Comparison of ENCODE assay signal across 11 cellular contexts in the genomic region with DNA sequence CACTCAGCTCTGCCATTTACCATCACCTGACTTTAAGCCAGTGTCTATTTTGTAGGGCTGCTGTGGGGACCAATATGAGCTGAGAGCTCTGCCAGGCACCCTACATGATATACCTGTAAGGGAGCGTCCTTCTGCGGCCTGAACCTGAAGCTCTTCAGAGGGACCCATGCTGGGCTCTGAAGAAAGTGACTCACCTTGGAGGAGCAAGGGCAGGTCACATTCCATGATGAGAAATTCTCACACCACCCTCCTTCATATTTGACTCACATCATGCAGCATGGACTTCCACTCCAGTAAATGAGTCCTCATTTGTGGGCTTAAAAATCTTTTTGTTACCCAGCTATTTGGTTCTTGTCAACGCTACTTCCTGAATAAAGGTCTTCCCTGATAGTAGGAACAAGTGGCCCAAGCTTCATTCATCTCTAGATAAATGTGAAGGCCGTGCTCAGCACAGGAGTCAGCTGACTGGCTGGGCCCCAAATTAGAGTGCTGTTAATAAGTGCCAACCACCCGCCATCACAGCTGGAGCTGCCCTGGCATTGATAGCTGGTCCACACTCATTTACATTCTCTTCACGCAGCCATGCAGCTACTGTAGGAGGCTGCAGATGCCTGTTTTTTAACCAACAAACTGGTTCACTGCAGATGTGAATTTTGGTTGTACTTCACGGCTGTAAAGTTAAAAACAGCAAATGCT.
DNase-seq lines count a peak whose midpoint lies in the region; ATAC-seq and TF ChIP-seq lines count a peak whose summit lies in the region.
"Had no signal": no experiment of that assay in that cellular context is flagged by ENCODE, and none has a peak within 500 bp of the region (broad histone marks: within the 10 kb centered on the region; RNA-seq: fewer than 3 reads in every experiment).

No MANE protein-coding gene starts in this region.

- no peak for TF ChIP-seq CTCF in OCI-LY1 (IDR thresholded peaks at IDR 0.05; ENCODE audit: low read length)
- TF ChIP-seq CTCF in gastroesophageal sphincter (IDR thresholded peaks at IDR 0.05), result no peak
- no peak for TF ChIP-seq CTCF in osteocyte (IDR thresholded peaks at IDR 0.05)
- no peak for TF ChIP-seq CTCF in GM20000 (IDR thresholded peaks at IDR 0.05; ENCODE audit: extremely low read depth, missing control alignments)

- H3K4me1 Mint-ChIP-seq in osteocyte (ENCODE audit: unreplicated experiment), result peaks cover 48% of the 10 kb centered on the region

- H3K36me3 ChIP-seq in OCI-LY1 (ENCODE audit: insufficient read depth, low read length), result peaks cover 33% of the 10 kb centered on the region
- peaks cover 0 to 51% of the 10 kb centered on the region in 2 donors for H3K36me3 ChIP-seq in gastroesophageal sphincter

- no peak overlapping the region for H3K4me3 ChIP-seq in OCI-LY1 (ENCODE audit: low read depth, low read length, poor library complexity, severe bottlenecking)
- no peak overlapping the region for H3K4me3 ChIP-seq in gastroesophageal sphincter

- H3K27ac Mint-ChIP-seq in osteocyte (ENCODE audit: unreplicated experiment), result peak overlapping the region; percentile 31
- H3K27ac Mint-ChIP-seq: activated CD8-positive, alpha-beta memory T cell treated with anti-CD3 and anti-CD28 coated beads, Interleukin-2, amount 10 ng/mL, durations not matched to agents 7 days and 5 days; natural killer cell treated with Interleukin-12 subunit alpha and Interleukin-12 subunit beta and Interleukin-15 and Interleukin-18, amount 100 ng/mL, for 72 hours had no signal

- H3K9me3 Mint-ChIP-seq in osteocyte (ENCODE audit: unreplicated experiment), result no peaks in the 10 kb centered on the region
- H3K9me3 Mint-ChIP-seq: natural killer cell treated with Interleukin-12 subunit alpha and Interleukin-12 subunit beta and Interleukin-15 and Interleukin-18, amount 100 ng/mL, for 72 hours had no signal

- H3K9me3 ChIP-seq in OCI-LY1 (ENCODE audit: low read length) (no peaks in the 10 kb centered on the region), gastroesophageal sphincter (no peaks in the 10 kb centered on the region)

- DNase-seq in osteocyte (ENCODE audit: extremely low spot score, unreplicated experiment), result no peak
- no peak for DNase-seq in GM20000 (ENCODE audit: low spot score)
- DNase-seq: activated CD8-positive, alpha-beta memory T cell treated with anti-CD3 and anti-CD28 coated beads, Interleukin-2, amount 10 ng/mL, durations not matched to agents 7 days and 5 days had no signal

- H3K4me3 Mint-ChIP-seq in osteocyte (ENCODE audit: unreplicated experiment), result no peak overlapping the region
- H3K4me3 Mint-ChIP-seq: activated CD8-positive, alpha-beta memory T cell treated with anti-CD3 and anti-CD28 coated beads, Interleukin-2, amount 10 ng/mL, durations not matched to agents 7 days and 5 days; natural killer cell treated with Interleukin-12 subunit alpha and Interleukin-12 subunit beta and Interleukin-15 and Interleukin-18, amount 100 ng/mL, for 72 hours had no signal

- no peaks in the 10 kb centered on the region for H4K20me1 ChIP-seq in OCI-LY1 (ENCODE audit: insufficient read depth, low read length)

- H3K79me2 ChIP-seq in OCI-LY1 (ENCODE audit: insufficient read depth, low read length), result no peaks in the 10 kb centered on the region

- H3F3A ChIP-seq in OCI-LY1 (ENCODE audit: insufficient read depth, low read length), result no peaks in the 10 kb centered on the region; the same call in 1 of the 2 replicates

- peaks cover 20% of the 10 kb centered on the region for H3K36me3 Mint-ChIP-seq in osteocyte (ENCODE audit: unreplicated experiment)

- no peak overlapping the region; the same call in 1 of the 2 replicates for H3K9ac ChIP-seq in OCI-LY1 (ENCODE audit: low read length)

- no peaks in the 10 kb centered on the region for H3K9me2 ChIP-seq in OCI-LY1 (ENCODE audit: low read depth, low read length)

- H3K4me1 ChIP-seq in OCI-LY1 (ENCODE audit: insufficient read depth, low read length, severe bottlenecking) (peaks cover 63% of the 10 kb centered on the region), gastroesophageal sphincter (peaks cover 26 to 67% (median 28%) of the 10 kb centered on the region in 3 donors)

- ATAC-seq in GM18861 (IDR thresholded peaks at IDR 0.05; ENCODE audit: unreplicated experiment) (peak; percentile 33), gastroesophageal sphincter (peak; percentile 1), SK-N-SH treated with all-trans-retinoic acid at 6 μM for 48 hours (no peak), GM19351 (IDR thresholded peaks at IDR 0.05; ENCODE audit: unreplicated experiment) (no peak), GM21381 (IDR thresholded peaks at IDR 0.05; ENCODE audit: unreplicated experiment) (no peak)
- ATAC-seq: activated CD8-positive, alpha-beta memory T cell treated with anti-CD3 and anti-CD28 coated beads, Interleukin-2, amount 10 ng/mL, durations not matched to agents 7 days and 5 days; HepG2; natural killer cell treated with Interleukin-12 subunit alpha and Interleukin-12 subunit beta and Interleukin-15 and Interleukin-18, amount 100 ng/mL, for 72 hours had no signal

- TF ChIP-seq EP300 in gastroesophageal sphincter (IDR thresholded peaks at IDR 0.05), result no peak

- H3K27ac ChIP-seq in OCI-LY1 (ENCODE audit: low read depth, low read length, poor library complexity, severe bottlenecking) (peak overlapping the region; percentile 77), gastroesophageal sphincter (peak overlapping the region; percentile 93 to 100 (median 96))

- H2AFZ ChIP-seq in OCI-LY1 (ENCODE audit: low read length), result no peak overlapping the region

- TF ChIP-seq POLR2A in gastroesophageal sphincter (IDR thresholded peaks at IDR 0.05), result no peak

- 27 to 42% methylated on average over 4 of the region's 7 CpGs for WGBS in gastroesophageal sphincter (ENCODE audit: low coverage in 1 of 2), 2 donors

- no peaks in the 10 kb centered on the region for H3K27me3 Mint-ChIP-seq in osteocyte (ENCODE audit: unreplicated experiment)
- H3K27me3 Mint-ChIP-seq: natural killer cell treated with Interleukin-12 subunit alpha and Interleukin-12 subunit beta and Interleukin-15 and Interleukin-18, amount 100 ng/mL, for 72 hours had no signal

- no peaks in the 10 kb centered on the region for H3K27me3 ChIP-seq in OCI-LY1 (ENCODE audit: insufficient read depth, low read length)
- no peaks in the 10 kb centered on the region for H3K27me3 ChIP-seq in gastroesophageal sphincter

- H3K4me2 ChIP-seq in OCI-LY1 (ENCODE audit: low read length), result peak overlapping the region; percentile 37; the same call in 1 of the 2 replicates

TF ChIP-seq in SK-N-SH treated with all-trans-retinoic acid at 6 μM for 48 hours, 23 proteins besides CTCF, POLR2A, EP300 and RAD21:
- TF ChIP-seq ZFP30 (CRISPR knock-in tag; IDR thresholded peaks at IDR 0.05) (no peak), ISL1 (CRISPR knock-in tag; IDR thresholded peaks at IDR 0.05) (no peak), OSR1 (CRISPR knock-in tag; IDR thresholded peaks at IDR 0.05) (no peak), CSDC2 (CRISPR knock-in tag; IDR thresholded peaks at IDR 0.05) (no peak), ZC3H10 (CRISPR knock-in tag; IDR thresholded peaks at IDR 0.05) (no peak), ARNTL (CRISPR knock-in tag; IDR thresholded peaks at IDR 0.05; ENCODE audit: borderline replicate concordance, low read depth) (no peak), ZFP3 (CRISPR knock-in tag; IDR thresholded peaks at IDR 0.05) (no peak), TCF4 (CRISPR knock-in tag; IDR thresholded peaks at IDR 0.05; ENCODE audit: borderline replicate concordance) (no peak)
- TF ChIP-seq, protein P1, sequence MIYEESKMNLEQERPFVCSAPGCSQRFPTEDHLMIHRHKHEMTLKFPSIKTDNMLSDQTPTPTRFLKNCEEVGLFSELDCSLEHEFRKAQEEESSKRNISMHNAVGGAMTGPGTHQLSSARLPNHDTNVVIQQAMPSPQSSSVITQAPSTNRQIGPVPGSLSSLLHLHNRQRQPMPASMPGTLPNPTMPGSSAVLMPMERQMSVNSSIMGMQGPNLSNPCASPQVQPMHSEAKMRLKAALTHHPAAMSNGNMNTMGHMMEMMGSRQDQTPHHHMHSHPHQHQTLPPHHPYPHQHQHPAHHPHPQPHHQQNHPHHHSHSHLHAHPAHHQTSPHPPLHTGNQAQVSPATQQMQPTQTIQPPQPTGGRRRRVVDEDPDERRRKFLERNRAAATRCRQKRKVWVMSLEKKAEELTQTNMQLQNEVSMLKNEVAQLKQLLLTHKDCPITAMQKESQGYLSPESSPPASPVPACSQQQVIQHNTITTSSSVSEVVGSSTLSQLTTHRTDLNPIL (CRISPR knock-in tag; IDR thresholded peaks at IDR 0.05; ENCODE audit: low read depth), result no peak
- TF ChIP-seq, protein P2, sequence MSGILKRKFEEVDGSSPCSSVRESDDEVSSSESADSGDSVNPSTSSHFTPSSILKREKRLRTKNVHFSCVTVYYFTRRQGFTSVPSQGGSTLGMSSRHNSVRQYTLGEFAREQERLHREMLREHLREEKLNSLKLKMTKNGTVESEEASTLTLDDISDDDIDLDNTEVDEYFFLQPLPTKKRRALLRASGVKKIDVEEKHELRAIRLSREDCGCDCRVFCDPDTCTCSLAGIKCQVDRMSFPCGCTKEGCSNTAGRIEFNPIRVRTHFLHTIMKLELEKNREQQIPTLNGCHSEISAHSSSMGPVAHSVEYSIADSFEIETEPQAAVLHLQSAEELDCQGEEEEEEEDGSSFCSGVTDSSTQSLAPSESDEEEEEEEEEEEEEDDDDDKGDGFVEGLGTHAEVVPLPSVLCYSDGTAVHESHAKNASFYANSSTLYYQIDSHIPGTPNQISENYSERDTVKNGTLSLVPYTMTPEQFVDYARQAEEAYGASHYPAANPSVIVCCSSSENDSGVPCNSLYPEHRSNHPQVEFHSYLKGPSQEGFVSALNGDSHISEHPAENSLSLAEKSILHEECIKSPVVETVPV (CRISPR knock-in tag; IDR thresholded peaks at IDR 0.05), result no peak

Comparison
In these comparisons a context has a peak if more than half of its experiments do, and no peak if none do; other contexts are left out.
1. ATAC-seq: peak in GM18861 (single experiment) and gastroesophageal sphincter (single experiment); none in SK-N-SH treated with all-trans-retinoic acid at 6 μM for 48 hours (single experiment), GM19351 (single experiment) and GM21381 (single experiment).